Comparison of ENCODE assay signal across 1 cellular context in the genomic region with DNA sequence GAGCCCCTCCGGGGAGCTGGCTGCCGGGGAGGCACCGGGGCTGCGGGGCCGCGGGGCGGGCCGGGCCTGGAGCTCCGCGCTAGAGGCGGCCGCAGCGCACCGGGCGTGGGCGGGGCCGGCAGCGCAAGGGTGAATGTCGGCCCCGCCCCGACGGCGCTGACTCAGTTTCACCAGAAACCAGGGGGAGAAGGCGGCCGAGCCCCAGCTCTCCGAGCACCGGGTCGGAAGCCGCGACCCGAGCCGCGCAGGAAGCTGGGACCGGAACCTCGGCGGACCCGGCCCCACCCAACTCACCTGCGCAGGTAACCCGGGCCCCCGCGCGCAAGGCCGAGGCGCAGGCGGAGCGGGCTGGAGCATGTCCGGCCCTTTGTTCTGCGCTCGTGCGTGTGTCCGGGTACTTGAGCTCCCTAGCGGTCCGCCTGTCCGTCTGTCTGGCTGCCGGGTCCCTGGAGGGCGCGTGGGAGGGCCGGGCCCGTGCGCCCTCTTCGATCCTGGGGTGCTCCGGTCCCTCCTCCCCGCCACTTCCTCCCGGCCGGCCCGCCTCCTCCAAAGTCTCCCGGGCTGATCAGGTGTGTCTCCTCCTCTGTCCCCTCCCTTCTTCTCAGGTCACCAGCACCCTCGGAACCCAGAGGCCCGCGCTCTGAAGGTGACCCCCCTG.
A peak's percentile ranks its signal among the peaks of the same experiment; 100 is the strongest.
TF ChIP-seq lines count a peak whose summit lies in the region.

A gene with protein sequence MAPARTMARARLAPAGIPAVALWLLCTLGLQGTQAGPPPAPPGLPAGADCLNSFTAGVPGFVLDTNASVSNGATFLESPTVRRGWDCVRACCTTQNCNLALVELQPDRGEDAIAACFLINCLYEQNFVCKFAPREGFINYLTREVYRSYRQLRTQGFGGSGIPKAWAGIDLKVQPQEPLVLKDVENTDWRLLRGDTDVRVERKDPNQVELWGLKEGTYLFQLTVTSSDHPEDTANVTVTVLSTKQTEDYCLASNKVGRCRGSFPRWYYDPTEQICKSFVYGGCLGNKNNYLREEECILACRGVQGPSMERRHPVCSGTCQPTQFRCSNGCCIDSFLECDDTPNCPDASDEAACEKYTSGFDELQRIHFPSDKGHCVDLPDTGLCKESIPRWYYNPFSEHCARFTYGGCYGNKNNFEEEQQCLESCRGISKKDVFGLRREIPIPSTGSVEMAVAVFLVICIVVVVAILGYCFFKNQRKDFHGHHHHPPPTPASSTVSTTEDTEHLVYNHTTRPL (plus strand): TSS at position 164 of the 658 bp plus-strand sequence. CDS start 507 bp downstream, outside the sequence.

TF ChIP-seq in GM12878, 131 proteins besides CTCF, POLR2A, EP300 and RAD21 (continued from another document and continues in another):
- TF ChIP-seq RB1 (IDR thresholded peaks at IDR 0.05; ENCODE audit: borderline replicate concordance): no peak; the same call in 1 of the 2 replicates
- TF ChIP-seq IKZF1 (conservative IDR thresholded peaks at IDR 0.05): peak; percentile 75
- TF ChIP-seq TCF12 (IDR thresholded peaks at IDR 0.05; ENCODE audit: low read depth, low read length): no peak
- TF ChIP-seq CEBPB (IDR thresholded peaks at IDR 0.05; ENCODE audit: borderline replicate concordance in 1 of 2, low read depth in 2 of 2, low read length in 2 of 2): no peak
- TF ChIP-seq SUPT20H (IDR thresholded peaks at IDR 0.05; ENCODE audit: borderline replicate concordance, control insufficient read depth, low read depth, low read length): no peak
- TF ChIP-seq, protein P1, sequence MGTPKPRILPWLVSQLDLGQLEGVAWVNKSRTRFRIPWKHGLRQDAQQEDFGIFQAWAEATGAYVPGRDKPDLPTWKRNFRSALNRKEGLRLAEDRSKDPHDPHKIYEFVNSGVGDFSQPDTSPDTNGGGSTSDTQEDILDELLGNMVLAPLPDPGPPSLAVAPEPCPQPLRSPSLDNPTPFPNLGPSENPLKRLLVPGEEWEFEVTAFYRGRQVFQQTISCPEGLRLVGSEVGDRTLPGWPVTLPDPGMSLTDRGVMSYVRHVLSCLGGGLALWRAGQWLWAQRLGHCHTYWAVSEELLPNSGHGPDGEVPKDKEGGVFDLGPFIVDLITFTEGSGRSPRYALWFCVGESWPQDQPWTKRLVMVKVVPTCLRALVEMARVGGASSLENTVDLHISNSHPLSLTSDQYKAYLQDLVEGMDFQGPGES (IDR thresholded peaks at IDR 0.05): no peak
- TF ChIP-seq SPI1 (IDR thresholded peaks at IDR 0.05; ENCODE audit: borderline replicate concordance, insufficient read depth, low read depth, low read length): peak; percentile 42; the same call in 1 of the 2 replicates
- no peak for TF ChIP-seq RFX5 (IDR thresholded peaks at IDR 0.05; ENCODE audit: low read depth, low read length)
- TF ChIP-seq ASH2L (IDR thresholded peaks at IDR 0.05; ENCODE audit: borderline replicate concordance, low read depth): no peak
- no peak for TF ChIP-seq PAX5 (IDR thresholded peaks at IDR 0.05; ENCODE audit: borderline replicate concordance, low read depth, low read length)
- TF ChIP-seq, protein P2, sequence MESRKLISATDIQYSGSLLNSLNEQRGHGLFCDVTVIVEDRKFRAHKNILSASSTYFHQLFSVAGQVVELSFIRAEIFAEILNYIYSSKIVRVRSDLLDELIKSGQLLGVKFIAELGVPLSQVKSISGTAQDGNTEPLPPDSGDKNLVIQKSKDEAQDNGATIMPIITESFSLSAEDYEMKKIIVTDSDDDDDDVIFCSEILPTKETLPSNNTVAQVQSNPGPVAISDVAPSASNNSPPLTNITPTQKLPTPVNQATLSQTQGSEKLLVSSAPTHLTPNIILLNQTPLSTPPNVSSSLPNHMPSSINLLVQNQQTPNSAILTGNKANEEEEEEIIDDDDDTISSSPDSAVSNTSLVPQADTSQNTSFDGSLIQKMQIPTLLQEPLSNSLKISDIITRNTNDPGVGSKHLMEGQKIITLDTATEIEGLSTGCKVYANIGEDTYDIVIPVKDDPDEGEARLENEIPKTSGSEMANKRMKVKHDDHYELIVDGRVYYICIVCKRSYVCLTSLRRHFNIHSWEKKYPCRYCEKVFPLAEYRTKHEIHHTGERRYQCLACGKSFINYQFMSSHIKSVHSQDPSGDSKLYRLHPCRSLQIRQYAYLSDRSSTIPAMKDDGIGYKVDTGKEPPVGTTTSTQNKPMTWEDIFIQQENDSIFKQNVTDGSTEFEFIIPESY (IDR thresholded peaks at IDR 0.05): no peak
- no peak for TF ChIP-seq PML (IDR thresholded peaks at IDR 0.05; ENCODE audit: low read length)
- TF ChIP-seq NR2F1 (conservative IDR thresholded peaks at IDR 0.05): no peak; the same call in 1 of the 2 replicates
- no peak for TF ChIP-seq MEF2A (IDR thresholded peaks at IDR 0.05; ENCODE audit: insufficient read depth, low read depth, low read length)
- TF ChIP-seq, protein P3, sequence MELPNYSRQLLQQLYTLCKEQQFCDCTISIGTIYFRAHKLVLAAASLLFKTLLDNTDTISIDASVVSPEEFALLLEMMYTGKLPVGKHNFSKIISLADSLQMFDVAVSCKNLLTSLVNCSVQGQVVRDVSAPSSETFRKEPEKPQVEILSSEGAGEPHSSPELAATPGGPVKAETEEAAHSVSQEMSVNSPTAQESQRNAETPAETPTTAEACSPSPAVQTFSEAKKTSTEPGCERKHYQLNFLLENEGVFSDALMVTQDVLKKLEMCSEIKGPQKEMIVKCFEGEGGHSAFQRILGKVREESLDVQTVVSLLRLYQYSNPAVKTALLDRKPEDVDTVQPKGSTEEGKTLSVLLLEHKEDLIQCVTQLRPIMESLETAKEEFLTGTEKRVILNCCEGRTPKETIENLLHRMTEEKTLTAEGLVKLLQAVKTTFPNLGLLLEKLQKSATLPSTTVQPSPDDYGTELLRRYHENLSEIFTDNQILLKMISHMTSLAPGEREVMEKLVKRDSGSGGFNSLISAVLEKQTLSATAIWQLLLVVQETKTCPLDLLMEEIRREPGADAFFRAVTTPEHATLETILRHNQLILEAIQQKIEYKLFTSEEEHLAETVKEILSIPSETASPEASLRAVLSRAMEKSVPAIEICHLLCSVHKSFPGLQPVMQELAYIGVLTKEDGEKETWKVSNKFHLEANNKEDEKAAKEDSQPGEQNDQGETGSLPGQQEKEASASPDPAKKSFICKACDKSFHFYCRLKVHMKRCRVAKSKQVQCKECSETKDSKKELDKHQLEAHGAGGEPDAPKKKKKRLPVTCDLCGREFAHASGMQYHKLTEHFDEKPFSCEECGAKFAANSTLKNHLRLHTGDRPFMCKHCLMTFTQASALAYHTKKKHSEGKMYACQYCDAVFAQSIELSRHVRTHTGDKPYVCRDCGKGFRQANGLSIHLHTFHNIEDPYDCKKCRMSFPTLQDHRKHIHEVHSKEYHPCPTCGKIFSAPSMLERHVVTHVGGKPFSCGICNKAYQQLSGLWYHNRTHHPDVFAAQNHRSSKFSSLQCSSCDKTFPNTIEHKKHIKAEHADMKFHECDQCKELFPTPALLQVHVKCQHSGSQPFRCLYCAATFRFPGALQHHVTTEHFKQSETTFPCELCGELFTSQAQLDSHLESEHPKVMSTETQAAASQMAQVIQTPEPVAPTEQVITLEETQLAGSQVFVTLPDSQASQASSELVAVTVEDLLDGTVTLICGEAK (IDR thresholded peaks at IDR 0.05; ENCODE audit: borderline replicate concordance): no peak
- no peak for TF ChIP-seq CREB1 (IDR thresholded peaks at IDR 0.05; ENCODE audit: low read depth)
- no peak for TF ChIP-seq CHD2 (IDR thresholded peaks at IDR 0.05; ENCODE audit: borderline replicate concordance, low read depth, low read length)
- no peak for TF ChIP-seq NR2C2 (IDR thresholded peaks at IDR 0.05; ENCODE audit: borderline replicate concordance, control insufficient read depth, insufficient read length, low read depth)
- TF ChIP-seq ZNF384 (IDR thresholded peaks at IDR 0.05; ENCODE audit: borderline replicate concordance, low read depth, low read length): no peak
- no peak for TF ChIP-seq PAX8 (IDR thresholded peaks at IDR 0.05)
- TF ChIP-seq SIN3A (IDR thresholded peaks at IDR 0.05; ENCODE audit: low read depth, low read length): no peak
- TF ChIP-seq IRF4 (IDR thresholded peaks at IDR 0.05; ENCODE audit: low read depth, low read length): no peak
- no peak for TF ChIP-seq YY1 (IDR thresholded peaks at IDR 0.05; ENCODE audit: low read depth, low read length)
- no peak for TF ChIP-seq BACH1 (IDR thresholded peaks at IDR 0.05; ENCODE audit: borderline replicate concordance)
- TF ChIP-seq ZBED1 (IDR thresholded peaks at IDR 0.05; ENCODE audit: borderline replicate concordance): no peak
- TF ChIP-seq POLR2AphosphoS5 (IDR thresholded peaks at IDR 0.05; ENCODE audit: low read length): no peak
- no peak; the same call in 1 of the 2 replicates for TF ChIP-seq SMARCA5 (IDR thresholded peaks at IDR 0.05)
- no peak for TF ChIP-seq STAT3 (IDR thresholded peaks at IDR 0.05; ENCODE audit: low read depth, low read length)
- TF ChIP-seq, protein P4, sequence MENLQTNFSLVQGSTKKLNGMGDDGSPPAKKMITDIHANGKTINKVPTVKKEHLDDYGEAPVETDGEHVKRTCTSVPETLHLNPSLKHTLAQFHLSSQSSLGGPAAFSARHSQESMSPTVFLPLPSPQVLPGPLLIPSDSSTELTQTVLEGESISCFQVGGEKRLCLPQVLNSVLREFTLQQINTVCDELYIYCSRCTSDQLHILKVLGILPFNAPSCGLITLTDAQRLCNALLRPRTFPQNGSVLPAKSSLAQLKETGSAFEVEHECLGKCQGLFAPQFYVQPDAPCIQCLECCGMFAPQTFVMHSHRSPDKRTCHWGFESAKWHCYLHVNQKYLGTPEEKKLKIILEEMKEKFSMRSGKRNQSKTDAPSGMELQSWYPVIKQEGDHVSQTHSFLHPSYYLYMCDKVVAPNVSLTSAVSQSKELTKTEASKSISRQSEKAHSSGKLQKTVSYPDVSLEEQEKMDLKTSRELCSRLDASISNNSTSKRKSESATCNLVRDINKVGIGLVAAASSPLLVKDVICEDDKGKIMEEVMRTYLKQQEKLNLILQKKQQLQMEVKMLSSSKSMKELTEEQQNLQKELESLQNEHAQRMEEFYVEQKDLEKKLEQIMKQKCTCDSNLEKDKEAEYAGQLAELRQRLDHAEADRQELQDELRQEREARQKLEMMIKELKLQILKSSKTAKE (IDR thresholded peaks at IDR 0.05; ENCODE audit: low read depth, poor library complexity, severe bottlenecking): no peak
- no peak for TF ChIP-seq RELA (IDR thresholded peaks at IDR 0.05; ENCODE audit: borderline replicate concordance, partially characterized antibody)
- TF ChIP-seq, protein P5, sequence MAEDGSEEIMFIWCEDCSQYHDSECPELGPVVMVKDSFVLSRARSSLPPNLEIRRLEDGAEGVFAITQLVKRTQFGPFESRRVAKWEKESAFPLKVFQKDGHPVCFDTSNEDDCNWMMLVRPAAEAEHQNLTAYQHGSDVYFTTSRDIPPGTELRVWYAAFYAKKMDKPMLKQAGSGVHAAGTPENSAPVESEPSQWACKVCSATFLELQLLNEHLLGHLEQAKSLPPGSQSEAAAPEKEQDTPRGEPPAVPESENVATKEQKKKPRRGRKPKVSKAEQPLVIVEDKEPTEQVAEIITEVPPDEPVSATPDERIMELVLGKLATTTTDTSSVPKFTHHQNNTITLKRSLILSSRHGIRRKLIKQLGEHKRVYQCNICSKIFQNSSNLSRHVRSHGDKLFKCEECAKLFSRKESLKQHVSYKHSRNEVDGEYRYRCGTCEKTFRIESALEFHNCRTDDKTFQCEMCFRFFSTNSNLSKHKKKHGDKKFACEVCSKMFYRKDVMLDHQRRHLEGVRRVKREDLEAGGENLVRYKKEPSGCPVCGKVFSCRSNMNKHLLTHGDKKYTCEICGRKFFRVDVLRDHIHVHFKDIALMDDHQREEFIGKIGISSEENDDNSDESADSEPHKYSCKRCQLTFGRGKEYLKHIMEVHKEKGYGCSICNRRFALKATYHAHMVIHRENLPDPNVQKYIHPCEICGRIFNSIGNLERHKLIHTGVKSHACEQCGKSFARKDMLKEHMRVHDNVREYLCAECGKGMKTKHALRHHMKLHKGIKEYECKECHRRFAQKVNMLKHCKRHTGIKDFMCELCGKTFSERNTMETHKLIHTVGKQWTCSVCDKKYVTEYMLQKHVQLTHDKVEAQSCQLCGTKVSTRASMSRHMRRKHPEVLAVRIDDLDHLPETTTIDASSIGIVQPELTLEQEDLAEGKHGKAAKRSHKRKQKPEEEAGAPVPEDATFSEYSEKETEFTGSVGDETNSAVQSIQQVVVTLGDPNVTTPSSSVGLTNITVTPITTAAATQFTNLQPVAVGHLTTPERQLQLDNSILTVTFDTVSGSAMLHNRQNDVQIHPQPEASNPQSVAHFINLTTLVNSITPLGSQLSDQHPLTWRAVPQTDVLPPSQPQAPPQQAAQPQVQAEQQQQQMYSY (CRISPR knock-in tag; IDR thresholded peaks at IDR 0.05): no peak
- TF ChIP-seq EZH2 (IDR thresholded peaks at IDR 0.05; ENCODE audit: borderline replicate concordance, control insufficient read depth, low read depth, low read length): no peak
- TF ChIP-seq SREBF2 (IDR thresholded peaks at IDR 0.05; ENCODE audit: low read length): no peak
- no peak for TF ChIP-seq ZNF622 (IDR thresholded peaks at IDR 0.05)
- TF ChIP-seq, protein P6, sequence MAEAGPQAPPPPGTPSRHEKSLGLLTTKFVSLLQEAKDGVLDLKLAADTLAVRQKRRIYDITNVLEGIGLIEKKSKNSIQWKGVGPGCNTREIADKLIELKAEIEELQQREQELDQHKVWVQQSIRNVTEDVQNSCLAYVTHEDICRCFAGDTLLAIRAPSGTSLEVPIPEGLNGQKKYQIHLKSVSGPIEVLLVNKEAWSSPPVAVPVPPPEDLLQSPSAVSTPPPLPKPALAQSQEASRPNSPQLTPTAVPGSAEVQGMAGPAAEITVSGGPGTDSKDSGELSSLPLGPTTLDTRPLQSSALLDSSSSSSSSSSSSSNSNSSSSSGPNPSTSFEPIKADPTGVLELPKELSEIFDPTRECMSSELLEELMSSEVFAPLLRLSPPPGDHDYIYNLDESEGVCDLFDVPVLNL (IDR thresholded peaks at IDR 0.05; ENCODE audit: low read depth, low read length): no peak
- TF ChIP-seq YBX1 (IDR thresholded peaks at IDR 0.05): no peak
- TF ChIP-seq, protein P7, sequence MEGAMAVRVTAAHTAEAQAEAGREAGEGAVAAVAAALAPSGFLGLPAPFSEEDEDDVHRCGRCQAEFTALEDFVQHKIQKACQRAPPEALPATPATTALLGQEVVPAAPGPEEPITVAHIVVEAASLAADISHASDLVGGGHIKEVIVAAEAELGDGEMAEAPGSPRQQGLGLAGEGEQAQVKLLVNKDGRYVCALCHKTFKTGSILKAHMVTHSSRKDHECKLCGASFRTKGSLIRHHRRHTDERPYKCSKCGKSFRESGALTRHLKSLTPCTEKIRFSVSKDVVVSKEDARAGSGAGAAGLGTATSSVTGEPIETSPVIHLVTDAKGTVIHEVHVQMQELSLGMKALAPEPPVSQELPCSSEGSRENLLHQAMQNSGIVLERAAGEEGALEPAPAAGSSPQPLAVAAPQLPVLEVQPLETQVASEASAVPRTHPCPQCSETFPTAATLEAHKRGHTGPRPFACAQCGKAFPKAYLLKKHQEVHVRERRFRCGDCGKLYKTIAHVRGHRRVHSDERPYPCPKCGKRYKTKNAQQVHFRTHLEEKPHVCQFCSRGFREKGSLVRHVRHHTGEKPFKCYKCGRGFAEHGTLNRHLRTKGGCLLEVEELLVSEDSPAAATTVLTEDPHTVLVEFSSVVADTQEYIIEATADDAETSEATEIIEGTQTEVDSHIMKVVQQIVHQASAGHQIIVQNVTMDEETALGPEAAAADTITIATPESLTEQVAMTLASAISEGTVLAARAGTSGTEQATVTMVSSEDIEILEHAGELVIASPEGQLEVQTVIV (IDR thresholded peaks at IDR 0.05; ENCODE audit: borderline replicate concordance, partially characterized antibody): no peak
- TF ChIP-seq POU2F2 (IDR thresholded peaks at IDR 0.05; ENCODE audit: borderline replicate concordance, low read depth, low read length): no peak
- TF ChIP-seq ZNF207 (IDR thresholded peaks at IDR 0.05; ENCODE audit: borderline replicate concordance): no peak
- TF ChIP-seq ZSCAN29 (IDR thresholded peaks at IDR 0.05): no peak
- TF ChIP-seq HDGF (IDR thresholded peaks at IDR 0.05): 0 out of 2 replicates have a peak, but pooled peaks have one; percentile 23
- no peak for TF ChIP-seq CBX5 (IDR thresholded peaks at IDR 0.05; ENCODE audit: low read depth)
- TF ChIP-seq TAF1 (IDR thresholded peaks at IDR 0.05; ENCODE audit: borderline replicate concordance, low read depth, low read length): no peak
